In the genomic region with DNA sequence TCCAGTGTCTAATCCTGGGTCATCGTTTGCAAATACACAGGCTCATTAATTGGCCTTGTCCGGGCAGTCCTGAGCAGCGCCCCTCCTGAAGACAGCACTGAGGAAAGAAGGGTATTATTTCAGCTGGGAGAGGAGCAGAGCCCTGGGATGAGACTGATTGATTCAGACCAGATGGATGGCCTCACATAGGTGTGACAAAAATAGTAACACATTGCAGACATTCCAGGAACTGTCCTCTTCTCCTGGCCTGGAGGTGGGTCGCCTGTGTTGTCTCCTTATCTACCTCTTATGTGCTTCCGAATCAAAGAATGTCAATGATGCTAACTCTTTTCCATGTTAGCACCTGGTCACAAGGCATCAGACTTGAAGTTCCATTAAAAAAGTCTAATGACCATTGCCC, we compare ENCODE assay signal across 27 cellular contexts.
"Had no signal": no experiment of that assay in that cellular context is flagged by ENCODE, and none has a peak within 500 bp of the region (broad histone marks: within the 10 kb centered on the region; RNA-seq: fewer than 3 reads in every experiment).

No MANE protein-coding gene starts in this region.

- H3K4me3 ChIP-seq: esophagus muscularis mucosa, skin epidermis, tibial artery had no signal

- H3K36me3 ChIP-seq: esophagus muscularis mucosa, neutrophil, tibial artery, WERI-Rb-1 had no signal

- H3K27ac Mint-ChIP-seq: activated CD4-positive, alpha-beta memory T cell treated with anti-CD3 and anti-CD28 coated beads for 36 hours; activated CD4-positive, alpha-beta T cell treated with anti-CD3 and anti-CD28 coated beads, Interleukin-2, amount 10 ng/mL, durations not matched to agents 24 days and 14 days; activated naive CD4-positive, alpha-beta T cell treated with anti-CD3 and anti-CD28 coated beads, Interleukin-2, amount 10 ng/mL, durations not matched to agents 7 days and 5 days; activated naive CD8-positive, alpha-beta T cell treated with anti-CD3 and anti-CD28 coated beads, Interleukin-2, amount 10 ng/mL, durations not matched to agents 7 days and 5 days; dendritic cell treated with granulocyte-macrophage colony-stimulating factor and Interleukin-4, amounts not matched to agents 40 ng/mL and 50 ng/mL, for 4 days; nephron; stimulated activated effector memory CD8-positive, alpha-beta T cell treated with anti-CD3 and anti-CD28 coated beads, Interleukin-12 subunit alpha, Interleukin-12 subunit beta, amount 100 ng/mL, for 72 hours; stimulated activated naive CD8-positive, alpha-beta T cell treated with anti-CD3 and anti-CD28 coated beads, Interleukin-15, amount 100 ng/mL, for 72 hours; T-helper 17 cell had no signal

- FAIRE-seq: astrocyte had no signal

- DNase-seq: activated CD4-positive, alpha-beta memory T cell treated with anti-CD3 and anti-CD28 coated beads for 36 hours; activated CD4-positive, alpha-beta T cell treated with anti-CD3 and anti-CD28 coated beads, Interleukin-2, amount 10 ng/mL, durations not matched to agents 24 days and 14 days; activated CD4-positive, CD25-positive, alpha-beta regulatory T cell treated with anti-CD3 and anti-CD28 coated beads, Interleukin-2, amount 50 U/mL, for 72 hours; activated CD8-positive, alpha-beta memory T cell treated with anti-CD3 and anti-CD28 coated beads, Interleukin-2, amount 50 U/mL, for 4 hours; activated gamma-delta T cell; activated naive CD4-positive, alpha-beta T cell treated with anti-CD3 and anti-CD28 coated beads, Interleukin-2, amount 10 ng/mL, durations not matched to agents 7 days and 5 days; activated naive CD8-positive, alpha-beta T cell treated with anti-CD3 and anti-CD28 coated beads, Interleukin-2, amount 10 ng/mL, durations not matched to agents 7 days and 5 days; activated T-cell treated with anti-CD3 and anti-CD28 coated beads, Interleukin-2, amount 50 U/mL, for 1 hour; brain microvascular endothelial cell; central memory CD4-positive, alpha-beta T cell; effector CD4-positive, alpha-beta T cell; foreskin keratinocyte; stimulated activated CD4-positive, alpha-beta T cell treated with anti-CD3 and anti-CD28 coated beads, Interleukin-4, amount 100 ng/mL, for 24 hours; stimulated activated naive CD8-positive, alpha-beta T cell treated with anti-CD3 and anti-CD28 coated beads, Interleukin-15, amount 100 ng/mL, for 72 hours; SW 1271; T-helper 17 cell; T1000; tibial artery; WERI-Rb-1 had no signal

- H3K27me3 Mint-ChIP-seq: activated CD4-positive, alpha-beta T cell treated with anti-CD3 and anti-CD28 coated beads, Interleukin-2, amount 10 ng/mL, durations not matched to agents 24 days and 14 days; activated naive CD8-positive, alpha-beta T cell treated with anti-CD3 and anti-CD28 coated beads, Interleukin-2, amount 10 ng/mL, durations not matched to agents 7 days and 5 days; dendritic cell treated with granulocyte-macrophage colony-stimulating factor and Interleukin-4, amounts not matched to agents 40 ng/mL and 50 ng/mL, for 4 days; stimulated activated naive CD8-positive, alpha-beta T cell treated with anti-CD3 and anti-CD28 coated beads, Interleukin-15, amount 100 ng/mL, for 72 hours had no signal

- H3K9me3 Mint-ChIP-seq: activated CD4-positive, alpha-beta memory T cell treated with anti-CD3 and anti-CD28 coated beads for 36 hours; activated CD4-positive, alpha-beta T cell treated with anti-CD3 and anti-CD28 coated beads, Interleukin-2, amount 10 ng/mL, durations not matched to agents 24 days and 14 days; activated naive CD4-positive, alpha-beta T cell treated with anti-CD3 and anti-CD28 coated beads, Interleukin-2, amount 10 ng/mL, durations not matched to agents 7 days and 5 days; activated naive CD8-positive, alpha-beta T cell treated with anti-CD3 and anti-CD28 coated beads, Interleukin-2, amount 10 ng/mL, durations not matched to agents 7 days and 5 days; dendritic cell treated with granulocyte-macrophage colony-stimulating factor and Interleukin-4, amounts not matched to agents 40 ng/mL and 50 ng/mL, for 4 days; nephron; stimulated activated effector memory CD8-positive, alpha-beta T cell treated with anti-CD3 and anti-CD28 coated beads, Interleukin-12 subunit alpha, Interleukin-12 subunit beta, amount 100 ng/mL, for 72 hours; stimulated activated naive CD8-positive, alpha-beta T cell treated with anti-CD3 and anti-CD28 coated beads, Interleukin-15, amount 100 ng/mL, for 72 hours had no signal

- H3K36me3 Mint-ChIP-seq: activated CD4-positive, alpha-beta memory T cell treated with anti-CD3 and anti-CD28 coated beads for 36 hours; activated naive CD4-positive, alpha-beta T cell treated with anti-CD3 and anti-CD28 coated beads, Interleukin-2, amount 10 ng/mL, durations not matched to agents 7 days and 5 days; activated naive CD8-positive, alpha-beta T cell treated with anti-CD3 and anti-CD28 coated beads, Interleukin-2, amount 10 ng/mL, durations not matched to agents 7 days and 5 days had no signal

- H3K27me3 ChIP-seq: brain microvascular endothelial cell, esophagus muscularis mucosa, neutrophil, tibial artery had no signal

- H3K27ac ChIP-seq: brain microvascular endothelial cell, esophagus muscularis mucosa, foreskin keratinocyte, neutrophil, skin epidermis, WERI-Rb-1 had no signal

- H3K4me1 ChIP-seq: foreskin keratinocyte had no signal

- H3K4me1 Mint-ChIP-seq: activated naive CD4-positive, alpha-beta T cell treated with anti-CD3 and anti-CD28 coated beads, Interleukin-2, amount 10 ng/mL, durations not matched to agents 7 days and 5 days; stimulated activated naive CD8-positive, alpha-beta T cell treated with anti-CD3 and anti-CD28 coated beads, Interleukin-15, amount 100 ng/mL, for 72 hours had no signal

- H3K9me3 ChIP-seq: esophagus muscularis mucosa, neutrophil, tibial artery had no signal

- H3K4me3 Mint-ChIP-seq: activated CD4-positive, alpha-beta memory T cell treated with anti-CD3 and anti-CD28 coated beads for 36 hours; activated CD4-positive, alpha-beta T cell treated with anti-CD3 and anti-CD28 coated beads, Interleukin-2, amount 10 ng/mL, durations not matched to agents 24 days and 14 days; activated naive CD4-positive, alpha-beta T cell treated with anti-CD3 and anti-CD28 coated beads, Interleukin-2, amount 10 ng/mL, durations not matched to agents 7 days and 5 days; activated naive CD8-positive, alpha-beta T cell treated with anti-CD3 and anti-CD28 coated beads, Interleukin-2, amount 10 ng/mL, durations not matched to agents 7 days and 5 days; dendritic cell treated with granulocyte-macrophage colony-stimulating factor and Interleukin-4, amounts not matched to agents 40 ng/mL and 50 ng/mL, for 4 days; nephron; stimulated activated effector memory CD8-positive, alpha-beta T cell treated with anti-CD3 and anti-CD28 coated beads, Interleukin-12 subunit alpha, Interleukin-12 subunit beta, amount 100 ng/mL, for 72 hours; stimulated activated naive CD8-positive, alpha-beta T cell treated with anti-CD3 and anti-CD28 coated beads, Interleukin-15, amount 100 ng/mL, for 72 hours; T-helper 17 cell had no signal

- ATAC-seq: foreskin keratinocyte; sciatic nerve; stimulated activated effector memory CD8-positive, alpha-beta T cell treated with anti-CD3 and anti-CD28 coated beads, Interleukin-12 subunit alpha, Interleukin-12 subunit beta, amount 100 ng/mL, for 72 hours; stimulated activated naive CD8-positive, alpha-beta T cell treated with anti-CD3 and anti-CD28 coated beads, Interleukin-15, amount 100 ng/mL, for 72 hours; T-helper 17 cell had no signal
